In genomic region chr5:169547508-169547907, GRCh38 we compare ENCODE assay signal across 19 cellular contexts. TPM values are rescaled to one million over a fixed set of nuclear protein-coding genes. Genes with fewer than 3 reads are reported as not detected.
DNase-seq lines count a peak whose midpoint lies in the region; ATAC-seq, FAIRE-seq and TF ChIP-seq lines count a peak whose summit lies in the region.
"Had no signal": no experiment of that assay in that cellular context is flagged by ENCODE, and none has a peak within 500 bp of the region (broad histone marks: within the 10 kb centered on the region; RNA-seq: fewer than 3 reads in every experiment).

No MANE protein-coding gene starts in this region.

- no peak overlapping the region for H3K4ac ChIP-seq in mesenchymal stem cell (ENCODE audit: low read depth in 1 of 2, low read length in 2 of 2)

- H4K20me1 ChIP-seq in astrocyte (ENCODE audit: insufficient read depth, low read length), result no peaks in the 10 kb centered on the region

- H3K9ac ChIP-seq in astrocyte (ENCODE audit: low read length) (no peak overlapping the region), mesenchymal stem cell (ENCODE audit: low read length) (peak overlapping the region; percentile 58)

- intact Hi-C loops in activated CD4-positive, alpha-beta T cell treated with anti-CD3 and anti-CD28 coated beads, Interleukin-2, amount 10 ng/mL, durations not matched to agents 24 days and 14 days (cut with micrococcal nuclease), result no loop called here

- no peaks in the 10 kb centered on the region for H3K36me3 Mint-ChIP-seq in astrocyte (ENCODE audit: low read depth, unreplicated experiment)
- no peaks in the 10 kb centered on the region for H3K36me3 Mint-ChIP-seq in activated CD4-positive, alpha-beta T cell treated with anti-CD3 and anti-CD28 coated beads, Interleukin-2, amount 10 ng/mL, durations not matched to agents 24 days and 14 days (ENCODE audit: low read depth)
- H3K36me3 Mint-ChIP-seq in CD8-positive, alpha-beta memory T cell, result no peaks in the 10 kb centered on the region

- peaks cover 18% of the 10 kb centered on the region for H3K4me1 Mint-ChIP-seq in astrocyte (ENCODE audit: low read depth, unreplicated experiment)
- H3K4me1 Mint-ChIP-seq in activated CD4-positive, alpha-beta T cell treated with anti-CD3 and anti-CD28 coated beads, Interleukin-2, amount 10 ng/mL, durations not matched to agents 24 days and 14 days, result no peaks in the 10 kb centered on the region
- no peaks in the 10 kb centered on the region for H3K4me1 Mint-ChIP-seq in CD8-positive, alpha-beta memory T cell
- H3K4me1 Mint-ChIP-seq: nephron progenitor cell had no signal

- H3K18ac ChIP-seq in mesenchymal stem cell (ENCODE audit: low read depth in 1 of 2, low read length in 2 of 2), result no peak overlapping the region

- H2BK15ac ChIP-seq in mesenchymal stem cell (ENCODE audit: low read depth, poor library complexity, severe bottlenecking), result no peak overlapping the region

- no peak overlapping the region for H3K14ac ChIP-seq in mesenchymal stem cell (ENCODE audit: low read length in 2 of 2)

- 67% methylated on average over 3 of the region's 3 CpGs for WGBS in mesenchymal stem cell

- no peak for ATAC-seq in HG03159 (IDR thresholded peaks at IDR 0.05; ENCODE audit: unreplicated experiment)
- ATAC-seq: gastroesophageal sphincter had no signal

- TF ChIP-seq CTCF in astrocyte (IDR thresholded peaks at IDR 0.05; ENCODE audit: insufficient read depth, low read depth, low read length), result no peak

- no peak overlapping the region for H2AK5ac ChIP-seq in mesenchymal stem cell (ENCODE audit: low read length, severe bottlenecking)

- no peak overlapping the region for H3K23ac ChIP-seq in mesenchymal stem cell (ENCODE audit: low read length in 2 of 2)

- H3K4me3 ChIP-seq in astrocyte (ENCODE audit: insufficient read depth, low read depth, low read length) (no peak overlapping the region), mesenchymal stem cell (ENCODE audit: insufficient read depth in 1 of 2, low read depth in 1 of 2, low read length in 2 of 2) (no peak overlapping the region)
- no peak overlapping the region for H3K4me3 ChIP-seq in CD8-positive, alpha-beta memory T cell (ENCODE audit: low read length)
- H3K4me3 ChIP-seq: gastroesophageal sphincter, testis had no signal

- no peak overlapping the region for H2BK120ac ChIP-seq in mesenchymal stem cell (ENCODE audit: low read depth, low read length)

- POLR2A ChIA-PET in CD8-positive, alpha-beta memory T cell (lab: Charles Lee), result no interaction called here

- peak overlapping the region; percentile 83 for H3K27ac Mint-ChIP-seq in astrocyte (ENCODE audit: unreplicated experiment)
- H3K27ac Mint-ChIP-seq in activated CD4-positive, alpha-beta T cell treated with anti-CD3 and anti-CD28 coated beads, Interleukin-2, amount 10 ng/mL, durations not matched to agents 24 days and 14 days, result no peak overlapping the region
- H3K27ac Mint-ChIP-seq in CD8-positive, alpha-beta memory T cell, result no peak overlapping the region
- H3K27ac Mint-ChIP-seq: nephron progenitor cell; T-helper 1 cell treated with Interleukin-12 subunit alpha and Interleukin-12 subunit beta and Interleukin-4 antibody, amounts not matched to agents 30 μg/mL and 1 μg/mL, for 36 hours had no signal

- H3K9me3 ChIP-seq in astrocyte (ENCODE audit: insufficient read depth, low read depth, low read length) (no peaks in the 10 kb centered on the region), mesenchymal stem cell (ENCODE audit: control insufficient read depth, low read length) (no peaks in the 10 kb centered on the region)
- no peaks in the 10 kb centered on the region for H3K9me3 ChIP-seq in CD8-positive, alpha-beta memory T cell (ENCODE audit: low read length)
- H3K9me3 ChIP-seq: gastroesophageal sphincter, testis had no signal

- no peaks in the 10 kb centered on the region for H3K79me2 ChIP-seq in astrocyte (ENCODE audit: insufficient read depth, low read length)

- no peak overlapping the region for H2AFZ ChIP-seq in astrocyte (ENCODE audit: low read depth, low read length)
- no peak overlapping the region for H2AFZ ChIP-seq in mesenchymal stem cell (ENCODE audit: low read depth, low read length)

- no peak for FAIRE-seq in astrocyte (lab: Jason Lieb, UNC)
- FAIRE-seq: endometrium had no signal

- H2BK5ac ChIP-seq in mesenchymal stem cell (ENCODE audit: low read depth, low read length, poor library complexity, severe bottlenecking), result no peak overlapping the region

- H3K27ac ChIP-seq in astrocyte (ENCODE audit: low read depth, low read length), result no peak overlapping the region
- H3K27ac ChIP-seq in mesenchymal stem cell (ENCODE audit: low read length, poor library complexity, severe bottlenecking), result no peak overlapping the region
- H3K27ac ChIP-seq in CD8-positive, alpha-beta memory T cell (ENCODE audit: low read depth, low read length), result no peak overlapping the region
- H3K27ac ChIP-seq: gastroesophageal sphincter, testis had no signal

- no peaks in the 10 kb centered on the region for H3K9me3 Mint-ChIP-seq in astrocyte (ENCODE audit: unreplicated experiment)
- H3K9me3 Mint-ChIP-seq in activated CD4-positive, alpha-beta T cell treated with anti-CD3 and anti-CD28 coated beads, Interleukin-2, amount 10 ng/mL, durations not matched to agents 24 days and 14 days, result no peaks in the 10 kb centered on the region
- peaks cover 0 to 3% (median 0%) of the 10 kb centered on the region in 5 donors for H3K9me3 Mint-ChIP-seq in CD8-positive, alpha-beta memory T cell
- H3K9me3 Mint-ChIP-seq: T-helper 1 cell treated with Interleukin-12 subunit alpha and Interleukin-12 subunit beta and Interleukin-4 antibody, amounts not matched to agents 30 μg/mL and 1 μg/mL, for 36 hours had no signal

- H3K4me3 Mint-ChIP-seq in astrocyte (ENCODE audit: unreplicated experiment), result no peak overlapping the region
- H3K4me3 Mint-ChIP-seq in activated CD4-positive, alpha-beta T cell treated with anti-CD3 and anti-CD28 coated beads, Interleukin-2, amount 10 ng/mL, durations not matched to agents 24 days and 14 days, result no peak overlapping the region
- H3K4me3 Mint-ChIP-seq in CD8-positive, alpha-beta memory T cell, result no peak overlapping the region
- H3K4me3 Mint-ChIP-seq: nephron progenitor cell; T-helper 1 cell treated with Interleukin-12 subunit alpha and Interleukin-12 subunit beta and Interleukin-4 antibody, amounts not matched to agents 30 μg/mL and 1 μg/mL, for 36 hours had no signal

- CTCF ChIA-PET in CD8-positive, alpha-beta memory T cell (lab: Charles Lee), result no interaction called here

- H3K27me3 ChIP-seq in astrocyte (ENCODE audit: insufficient read depth, low read length), result no peaks in the 10 kb centered on the region
- peaks cover 0 to 7% of the 10 kb centered on the region in 2 experiments for H3K27me3 ChIP-seq in mesenchymal stem cell (ENCODE audit: control insufficient read depth in 1 of 2, insufficient read depth in 1 of 2, low read length in 2 of 2)
- no peaks in the 10 kb centered on the region for H3K27me3 ChIP-seq in CD8-positive, alpha-beta memory T cell (ENCODE audit: insufficient read depth, low read length, poor library complexity, severe bottlenecking)
- H3K27me3 ChIP-seq: gastroesophageal sphincter, testis had no signal

- peaks cover 18% of the 10 kb centered on the region for H3K27me3 Mint-ChIP-seq in astrocyte (ENCODE audit: low read depth, unreplicated experiment)
- peaks cover 38% of the 10 kb centered on the region for H3K27me3 Mint-ChIP-seq in activated CD4-positive, alpha-beta T cell treated with anti-CD3 and anti-CD28 coated beads, Interleukin-2, amount 10 ng/mL, durations not matched to agents 24 days and 14 days
- peaks cover 39 to 72% of the 10 kb centered on the region in 2 donors for H3K27me3 Mint-ChIP-seq in CD8-positive, alpha-beta memory T cell

- no peaks in the 10 kb centered on the region for H3K79me1 ChIP-seq in mesenchymal stem cell (replicated peaks; ENCODE audit: low read length, poor library complexity, severe bottlenecking)

- H3K4me2 ChIP-seq in astrocyte (ENCODE audit: low read length) (no peak overlapping the region), mesenchymal stem cell (ENCODE audit: low read length, poor library complexity, severe bottlenecking) (no peak overlapping the region)

- H2BK12ac ChIP-seq in mesenchymal stem cell (ENCODE audit: low read length in 2 of 2), result no peak overlapping the region

- H3K36me3 ChIP-seq in astrocyte (ENCODE audit: insufficient read depth, low read length) (no peaks in the 10 kb centered on the region), mesenchymal stem cell (ENCODE audit: control insufficient read depth in 1 of 2, insufficient read depth in 2 of 2, low read depth in 1 of 2, low read length in 2 of 2) (no peaks in the 10 kb centered on the region)
- no peaks in the 10 kb centered on the region for H3K36me3 ChIP-seq in CD8-positive, alpha-beta memory T cell (ENCODE audit: insufficient read depth, low read length)
- H3K36me3 ChIP-seq: gastroesophageal sphincter had no signal

- H3K4me1 ChIP-seq in astrocyte (ENCODE audit: insufficient read depth, low read length) (no peaks in the 10 kb centered on the region), mesenchymal stem cell (ENCODE audit: control insufficient read depth, insufficient read depth, low read depth, low read length) (no peaks in the 10 kb centered on the region)
- H3K4me1 ChIP-seq in CD8-positive, alpha-beta memory T cell (ENCODE audit: insufficient read depth, low read length), result no peaks in the 10 kb centered on the region
- H3K4me1 ChIP-seq: gastroesophageal sphincter, testis had no signal

- no peak overlapping the region for H4K8ac ChIP-seq in mesenchymal stem cell (ENCODE audit: low read length)

- no peak overlapping the region for H4K91ac ChIP-seq in mesenchymal stem cell (ENCODE audit: low read length)

- peak; percentile 48 for DNase-seq in AG20443 (ENCODE audit: low spot score)
- DNase-seq in H4 (ENCODE audit: low spot score), result peak; percentile 31
- DNase-seq in astrocyte (ENCODE audit: low read depth), result no peak
- DNase-seq in mesenchymal stem cell, result no peak
- no peak for DNase-seq in activated CD4-positive, alpha-beta T cell treated with anti-CD3 and anti-CD28 coated beads, Interleukin-2, amount 10 ng/mL, durations not matched to agents 24 days and 14 days
- no peak for DNase-seq in CD8-positive, alpha-beta memory T cell
- DNase-seq: activated CD4-positive, alpha-beta T cell treated with anti-CD3 and anti-CD28 coated beads for 1 hour; activated naive CD4-positive, alpha-beta T cell treated with anti-CD3 and anti-CD28 coated beads, Interleukin-2, amount 50 U/mL, for 16 hours; cerebellar nuclear complex; DND-41; NCI-H2029 treated with DMSO at 0.1 percent for 48 hours; NCI-H748 treated with DMSO at 0.1 percent for 48 hours; nephron progenitor cell; stimulated activated CD4-positive, alpha-beta T cell treated with anti-CD3 and anti-CD28 coated beads, Interleukin-1b, Interleukin-23, amount 100 ng/mL, for 48 hours; testis had no signal

RNA-seq across cellular contexts. Expression of gene SPDL1, which starts 36.1 kb away (rescaled TPM):
- total RNA-seq in H4 (2014; rRNA removed; shearing (Covaris generic)), result 33.0 and 34.1 TPM in 2 replicates
- 20.2 and 27.0 TPM in 2 replicates for total RNA-seq in astrocyte
- 27.2 TPM for polyA plus RNA-seq in mesenchymal stem cell (2013, experiment 1 of 2)
- polyA plus RNA-seq in mesenchymal stem cell (2013, experiment 2 of 2), result 25.2 TPM
- 36.9 and 38.5 TPM in 2 replicates for total RNA-seq in activated CD4-positive, alpha-beta T cell treated with anti-CD3 and anti-CD28 coated beads, Interleukin-2, amount 10 ng/mL, durations not matched to agents 24 days and 14 days
- total RNA-seq in CD8-positive, alpha-beta memory T cell, result 10 to 100 TPM; 39.1 to 43.1 TPM
- polyA plus RNA-seq in CD8-positive, alpha-beta memory T cell, result 6.6 TPM

Comparison
In these comparisons a context has a peak if more than half of its experiments do, and no peak if none do; other contexts are left out.
1. DNase-seq: peak in AG20443 (single experiment) and H4 (single experiment); none in astrocyte (single experiment), mesenchymal stem cell (single experiment), activated CD4-positive, alpha-beta T cell treated with anti-CD3 and anti-CD28 coated beads, Interleukin-2, amount 10 ng/mL, durations not matched to agents 24 days and 14 days (single experiment) and CD8-positive, alpha-beta memory T cell (0 of 5).